ENCODE assay signal across 19 cellular contexts in the genomic region with DNA sequence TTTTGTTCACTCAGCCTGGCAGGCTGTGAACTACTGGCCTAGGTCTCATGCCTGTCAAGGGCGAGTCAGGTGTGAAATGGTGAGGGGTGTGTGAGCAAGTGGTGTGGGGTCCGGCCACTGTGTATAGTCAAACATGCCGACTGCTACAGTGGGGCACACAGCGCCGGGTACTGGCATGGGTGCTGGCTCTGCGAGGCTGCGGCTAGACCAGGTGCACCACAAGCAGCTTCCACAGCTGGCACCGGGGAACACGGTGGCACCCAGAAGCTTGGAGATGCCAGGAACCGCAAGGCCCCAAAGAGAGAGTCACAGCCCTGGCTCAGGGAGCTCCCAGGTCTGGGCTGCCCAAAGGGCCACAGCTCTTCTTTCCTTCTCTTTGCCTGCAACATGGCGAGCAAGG. TPM values are rescaled to one million over a fixed set of nuclear protein-coding genes. Genes with fewer than 3 reads are reported as not detected.
DNase-seq lines count a peak whose midpoint lies in the region; ATAC-seq and TF ChIP-seq lines count a peak whose summit lies in the region.
"Had no signal": no experiment of that assay in that cellular context is flagged by ENCODE, and none has a peak within 500 bp of the region (broad histone marks: within the 10 kb centered on the region; RNA-seq: fewer than 3 reads in every experiment).

No MANE protein-coding gene starts in this region.

- no peak overlapping the region for H2BK5ac ChIP-seq in mesenchymal stem cell (ENCODE audit: low read depth, low read length, poor library complexity, severe bottlenecking)
- no peak overlapping the region for H2BK5ac ChIP-seq in neuronal stem cell (ENCODE audit: low read length)

- no peak for DNase-seq in mesenchymal stem cell
- DNase-seq in neuronal stem cell (ENCODE audit: low spot score): no peak
- DNase-seq in sigmoid colon: peak; percentile 40
- DNase-seq in stimulated activated effector memory CD8-positive, alpha-beta T cell treated with anti-CD3 and anti-CD28 coated beads, Interleukin-12 subunit alpha, Interleukin-12 subunit beta, amount 100 ng/mL, for 72 hours (ENCODE audit: low spot score in 2 of 2): no peak
- DNase-seq in activated naive CD4-positive, alpha-beta T cell (lab: John Stamatoyannopoulos, UW): no peak
- DNase-seq in ovary: no peak
- DNase-seq in head of caudate nucleus: no peak
- DNase-seq: AML-193; Caco-2; Calu3; CD4-positive, alpha-beta T cell; CD8-positive, alpha-beta T cell; DMS79 treated with DMSO at 0.1 percent for 48 hours; GF-D8 had no signal

- 89% methylated on average over 11 of the region's 11 CpGs for WGBS in mesenchymal stem cell
- WGBS in neuronal stem cell (ENCODE audit: extremely low coverage in 2 of 2, insufficient read length in 2 of 2, insufficient replicate concordance in 1 of 2), 2 donors: no CpG with 5 or more reads among the region's 11 CpGs
- 86 to 89% methylated on average over 11 of the region's 11 CpGs for WGBS in sigmoid colon, 2 donors
- 88 to 89% (median 89%) methylated on average over 11 of the region's 11 CpGs for WGBS in ovary, 3 donors

- H2AK5ac ChIP-seq in mesenchymal stem cell (ENCODE audit: low read length, severe bottlenecking) (no peak overlapping the region), neuronal stem cell (ENCODE audit: low read depth, low read length) (no peak overlapping the region)

- H3K9ac ChIP-seq in mesenchymal stem cell (ENCODE audit: low read length) (no peak overlapping the region), neuronal stem cell (ENCODE audit: low read depth, low read length, poor library complexity) (no peak overlapping the region)
- H3K9ac ChIP-seq: BLaER1 treated with 17β-estradiol and CSF1 and Interleukin-3, amounts not matched to agents 10 nM and 100 nM had no signal

- H3K14ac ChIP-seq in mesenchymal stem cell (ENCODE audit: low read length in 2 of 2) (no peak overlapping the region), neuronal stem cell (ENCODE audit: low read length) (no peak overlapping the region)

- no peaks in the 10 kb centered on the region for H3K9me3 Mint-ChIP-seq in stimulated activated effector memory CD8-positive, alpha-beta T cell treated with anti-CD3 and anti-CD28 coated beads, Interleukin-12 subunit alpha, Interleukin-12 subunit beta, amount 100 ng/mL, for 72 hours
- H3K9me3 Mint-ChIP-seq: CD4-positive, alpha-beta T cell; CD8-positive, alpha-beta T cell had no signal

- no peaks in the 10 kb centered on the region for H3K36me3 Mint-ChIP-seq in stimulated activated effector memory CD8-positive, alpha-beta T cell treated with anti-CD3 and anti-CD28 coated beads, Interleukin-12 subunit alpha, Interleukin-12 subunit beta, amount 100 ng/mL, for 72 hours
- H3K36me3 Mint-ChIP-seq: CD8-positive, alpha-beta T cell had no signal

- H2BK12ac ChIP-seq in mesenchymal stem cell (ENCODE audit: low read length in 2 of 2): peak overlapping the region; percentile 10 to 38
- no peak overlapping the region for H2BK12ac ChIP-seq in neuronal stem cell (ENCODE audit: low read length)

- TF ChIP-seq CTCF in sigmoid colon (IDR thresholded peaks at IDR 0.05) (no peak), ovary (IDR thresholded peaks at IDR 0.05) (no peak)

- H3K27ac ChIP-seq in mesenchymal stem cell (ENCODE audit: low read length, poor library complexity, severe bottlenecking) (no peak overlapping the region), neuronal stem cell (replicated peaks; ENCODE audit: low read length) (no peak overlapping the region), sigmoid colon (no peak overlapping the region), ovary (no peak overlapping the region)
- H3K27ac ChIP-seq: 22Rv1; A549; BLaER1 treated with 17β-estradiol and CSF1 and Interleukin-3, amounts not matched to agents 10 nM and 100 nM; C4-2B had no signal

- H3K4me3 Mint-ChIP-seq in stimulated activated effector memory CD8-positive, alpha-beta T cell treated with anti-CD3 and anti-CD28 coated beads, Interleukin-12 subunit alpha, Interleukin-12 subunit beta, amount 100 ng/mL, for 72 hours: no peak overlapping the region
- H3K4me3 Mint-ChIP-seq: B cell; CD4-positive, alpha-beta T cell; CD8-positive, alpha-beta T cell had no signal

- H2BK15ac ChIP-seq in mesenchymal stem cell (ENCODE audit: low read depth, poor library complexity, severe bottlenecking) (no peak overlapping the region), neuronal stem cell (ENCODE audit: low read length) (no peak overlapping the region)

- H4K91ac ChIP-seq in mesenchymal stem cell (ENCODE audit: low read length) (peak overlapping the region; percentile 87), neuronal stem cell (ENCODE audit: low read depth, low read length, poor library complexity) (no peak overlapping the region)

- H3K79me1 ChIP-seq in mesenchymal stem cell (replicated peaks; ENCODE audit: low read length, poor library complexity, severe bottlenecking) (no peaks in the 10 kb centered on the region), neuronal stem cell (ENCODE audit: low read depth, low read length) (no peaks in the 10 kb centered on the region)

- H3K36me3 ChIP-seq in mesenchymal stem cell (ENCODE audit: control insufficient read depth in 1 of 2, insufficient read depth in 2 of 2, low read depth in 1 of 2, low read length in 2 of 2): no peaks in the 10 kb centered on the region
- no peaks in the 10 kb centered on the region for H3K36me3 ChIP-seq in neuronal stem cell (replicated peaks in 1 of 2; ENCODE audit: control insufficient read depth in 2 of 2, insufficient read depth in 2 of 2, low read length in 2 of 2)
- no peaks in the 10 kb centered on the region for H3K36me3 ChIP-seq in sigmoid colon
- H3K36me3 ChIP-seq in ovary: no peaks in the 10 kb centered on the region
- H3K36me3 ChIP-seq: BLaER1 treated with 17β-estradiol and CSF1 and Interleukin-3, amounts not matched to agents 10 nM and 100 nM had no signal

- no peak overlapping the region for H3K4ac ChIP-seq in mesenchymal stem cell (ENCODE audit: low read depth in 1 of 2, low read length in 2 of 2)
- no peak overlapping the region for H3K4ac ChIP-seq in neuronal stem cell (ENCODE audit: low read length)

- H3K9me3 ChIP-seq in mesenchymal stem cell (ENCODE audit: control insufficient read depth, low read length) (no peaks in the 10 kb centered on the region), neuronal stem cell (replicated peaks in 1 of 2; ENCODE audit: control insufficient read depth in 2 of 2, insufficient read depth in 1 of 2, low read depth in 1 of 2, low read length in 2 of 2) (peaks cover 0 to 3% of the 10 kb centered on the region in 2 donors), sigmoid colon (no peaks in the 10 kb centered on the region), ovary (peaks cover 0 to 4% of the 10 kb centered on the region in 2 donors)
- H3K9me3 ChIP-seq: A549, Caco-2 had no signal

- H3K23ac ChIP-seq in mesenchymal stem cell (ENCODE audit: low read length in 2 of 2): no peak overlapping the region
- H3K23ac ChIP-seq in neuronal stem cell (ENCODE audit: low read depth, low read length, poor library complexity): no peak overlapping the region

- H4K8ac ChIP-seq in mesenchymal stem cell (ENCODE audit: low read length): peak overlapping the region; percentile 45
- H4K8ac ChIP-seq in neuronal stem cell (ENCODE audit: low read depth, low read length): peak overlapping the region; percentile 43

- H3K27ac Mint-ChIP-seq in stimulated activated effector memory CD8-positive, alpha-beta T cell treated with anti-CD3 and anti-CD28 coated beads, Interleukin-12 subunit alpha, Interleukin-12 subunit beta, amount 100 ng/mL, for 72 hours: no peak overlapping the region
- H3K27ac Mint-ChIP-seq: B cell; CD4-positive, alpha-beta T cell; CD8-positive, alpha-beta T cell had no signal

- H3K4me3 ChIP-seq in mesenchymal stem cell (ENCODE audit: insufficient read depth in 1 of 2, low read depth in 1 of 2, low read length in 2 of 2): no peak overlapping the region
- no peak overlapping the region for H3K4me3 ChIP-seq in neuronal stem cell (ENCODE audit: low read length in 2 of 2)
- no peak overlapping the region for H3K4me3 ChIP-seq in sigmoid colon
- no peak overlapping the region for H3K4me3 ChIP-seq in ovary
- H3K4me3 ChIP-seq: A549; BLaER1 treated with 17β-estradiol and CSF1 and Interleukin-3, amounts not matched to agents 10 nM and 100 nM had no signal

- H3K4me2 ChIP-seq in mesenchymal stem cell (ENCODE audit: low read length, poor library complexity, severe bottlenecking): no peak overlapping the region
- no peak overlapping the region for H3K4me2 ChIP-seq in neuronal stem cell (ENCODE audit: insufficient read depth, low read length, poor library complexity, severe bottlenecking)
- H3K4me2 ChIP-seq: A549; BLaER1 treated with 17β-estradiol and CSF1 and Interleukin-3, amounts not matched to agents 10 nM and 100 nM had no signal

- H3K18ac ChIP-seq in mesenchymal stem cell (ENCODE audit: low read depth in 1 of 2, low read length in 2 of 2): peak overlapping the region in 1 of 2 experiments; percentile 38
- peak overlapping the region; percentile 71 for H3K18ac ChIP-seq in neuronal stem cell (ENCODE audit: low read length)

- intact Hi-C loops in sigmoid colon (cut with DNase I): no loop called here
- intact Hi-C loops in ovary (cut with DNase I): no loop called here
- intact Hi-C loops in head of caudate nucleus (cut with DNase I): no loop called here

- peak; percentile 19 for ATAC-seq in stimulated activated effector memory CD8-positive, alpha-beta T cell treated with anti-CD3 and anti-CD28 coated beads, Interleukin-12 subunit alpha, Interleukin-12 subunit beta, amount 100 ng/mL, for 72 hours
- ATAC-seq: A549; CD8-positive, alpha-beta T cell had no signal

- TF ChIP-seq POLR2A in sigmoid colon (IDR thresholded peaks at IDR 0.05) (no peak), ovary (IDR thresholded peaks at IDR 0.05) (no peak)

- H2AFZ ChIP-seq in mesenchymal stem cell (ENCODE audit: low read depth, low read length): no peak overlapping the region
- H2AFZ ChIP-seq in neuronal stem cell (ENCODE audit: low read length): no peak overlapping the region

- H3K27me3 ChIP-seq in mesenchymal stem cell (ENCODE audit: control insufficient read depth in 1 of 2, insufficient read depth in 1 of 2, low read length in 2 of 2): no peaks in the 10 kb centered on the region
- H3K27me3 ChIP-seq in neuronal stem cell (ENCODE audit: control insufficient read depth in 3 of 3, insufficient read depth in 3 of 3, low read depth in 1 of 3, low read length in 3 of 3): no peaks in the 10 kb centered on the region
- no peaks in the 10 kb centered on the region for H3K27me3 ChIP-seq in sigmoid colon
- H3K27me3 ChIP-seq in ovary: no peaks in the 10 kb centered on the region
- H3K27me3 ChIP-seq: BLaER1 treated with 17β-estradiol and CSF1 and Interleukin-3, amounts not matched to agents 10 nM and 100 nM had no signal

- TF ChIP-seq EP300 in sigmoid colon (IDR thresholded peaks at IDR 0.05) (no peak), ovary (IDR thresholded peaks at IDR 0.05) (no peak)

- H2BK120ac ChIP-seq in mesenchymal stem cell (ENCODE audit: low read depth, low read length): no peak overlapping the region
- H2BK120ac ChIP-seq in neuronal stem cell (ENCODE audit: low read depth, low read length): no peak overlapping the region

- H3K4me1 ChIP-seq in mesenchymal stem cell (ENCODE audit: control insufficient read depth, insufficient read depth, low read depth, low read length) (no peaks in the 10 kb centered on the region), neuronal stem cell (ENCODE audit: control insufficient read depth in 2 of 2, insufficient read depth in 1 of 2, low read depth in 1 of 2, low read length in 2 of 2) (peaks cover 0 to 3% of the 10 kb centered on the region in 2 donors), sigmoid colon (no peaks in the 10 kb centered on the region), ovary (ENCODE audit: insufficient read depth) (no peaks in the 10 kb centered on the region)
- H3K4me1 ChIP-seq: A549; BLaER1 treated with 17β-estradiol and CSF1 and Interleukin-3, amounts not matched to agents 10 nM and 100 nM; Caco-2 had no signal

- no peaks in the 10 kb centered on the region for H3K4me1 Mint-ChIP-seq in stimulated activated effector memory CD8-positive, alpha-beta T cell treated with anti-CD3 and anti-CD28 coated beads, Interleukin-12 subunit alpha, Interleukin-12 subunit beta, amount 100 ng/mL, for 72 hours
- H3K4me1 Mint-ChIP-seq: B cell had no signal

RNA-seq across cellular contexts. Expression of a gene that starts 49.7 kb away (rescaled TPM):
- polyA plus RNA-seq in mesenchymal stem cell (2013, experiment 1 of 2): 155 TPM
- polyA plus RNA-seq in mesenchymal stem cell (2013, experiment 2 of 2): 147 TPM
- 0.13 TPM for polyA plus RNA-seq in neuronal stem cell (2013, experiment 1 of 2)
- polyA plus RNA-seq in neuronal stem cell (2013, experiment 2 of 2): 0.11 TPM
- total RNA-seq in sigmoid colon (1 to 10 TPM; 3.1 to 5.5 (median 4.5) TPM), ovary (10 to 100 TPM in 3 of 7 donors, 1 to 10 TPM in 4; 5.4 to 62.8 (median 8.9) TPM)
- polyA plus RNA-seq in sigmoid colon (10 to 100 TPM; 16.3 to 42.3 (median 30.0) TPM), ovary (10 to 100 TPM; 11.2 to 17.7 TPM)
- total RNA-seq: CD4-positive, alpha-beta T cell; CD8-positive, alpha-beta T cell had no signal
